23 cellular contexts compared by ENCODE assay signal in the genomic region with DNA sequence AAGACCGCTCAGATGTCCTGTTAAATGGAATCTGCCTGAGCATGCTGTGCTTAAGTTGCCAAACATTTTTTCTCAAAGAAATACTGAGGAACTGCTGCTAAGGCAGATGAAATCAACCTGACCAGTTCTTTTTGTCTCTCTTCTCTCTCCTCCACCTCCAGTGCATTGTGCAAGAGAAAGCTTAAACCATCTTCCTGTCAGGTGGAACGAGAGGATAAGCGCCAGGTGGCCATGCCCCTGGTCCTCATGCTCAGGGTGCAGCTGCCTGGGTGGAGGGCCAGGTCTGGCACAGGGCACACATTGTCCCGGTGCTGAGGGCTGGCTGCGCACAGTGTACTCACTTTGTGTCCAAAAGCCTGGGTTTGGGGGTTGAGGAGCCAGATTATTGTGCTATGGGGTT.
DNase-seq lines count a peak whose midpoint lies in the region; ATAC-seq, FAIRE-seq and TF ChIP-seq lines count a peak whose summit lies in the region.
"Had no signal": no experiment of that assay in that cellular context is flagged by ENCODE, and none has a peak within 500 bp of the region (broad histone marks: within the 10 kb centered on the region; RNA-seq: fewer than 3 reads in every experiment).

No MANE protein-coding gene starts in this region.

- FAIRE-seq in small intestine (lab: Jason Lieb, UNC) = no peak
- FAIRE-seq in GM12892 (lab: Jason Lieb, UNC) = no peak
- FAIRE-seq: D721Med, GM18507, HepG2 had no signal

- no peaks in the 10 kb centered on the region for H3K9me3 ChIP-seq in esophagus (ENCODE audit: control insufficient read depth in 2 of 2, insufficient read depth in 1 of 2, low read depth in 1 of 2, low read length in 1 of 2)
- no peaks in the 10 kb centered on the region for H3K9me3 ChIP-seq in small intestine (ENCODE audit: control insufficient read depth, low read depth)
- H3K9me3 ChIP-seq: BLaER1 had no signal

- POLR2A ChIA-PET in WTC11 (lab: Charles Lee) = no interaction called here

- WGBS in esophagus, 2 donors = 54 to 60% methylated on average over 5 of the region's 5 CpGs
- 89 to 93% (median 89%) methylated on average over 5 of the region's 5 CpGs for WGBS in small intestine, 3 donors

- no peak for DNase-seq in activated naive CD4-positive, alpha-beta T cell (lab: John Stamatoyannopoulos, UW)
- DNase-seq in osteocyte (ENCODE audit: extremely low spot score, unreplicated experiment) (no peak), small intestine (no peak), GM12892 (ENCODE audit: insufficient read length) (no peak), AML-193 (lab: John Stamatoyannopoulos, UW) (no peak), WTC11 (ENCODE audit: low spot score) (no peak)
- DNase-seq: 8988T; CD8-positive, alpha-beta memory T cell; DND-41; KG1; NCI-H1092; NCI-H146; NCI-H2081; NCI-H524; Right ventricle myocardium superior had no signal

- H3K27ac ChIP-seq in esophagus (ENCODE audit: low read depth in 2 of 2, low read length in 1 of 2) (peak overlapping the region; percentile 38 to 49), small intestine (ENCODE audit: low read depth in 1 of 2, low read length in 1 of 2) (no peak overlapping the region)
- H3K27ac ChIP-seq: BLaER1, SK-N-MC had no signal

- H3K36me3 ChIP-seq in esophagus (ENCODE audit: control insufficient read depth in 2 of 2, insufficient read depth in 2 of 2, low read length in 1 of 2) = no peaks in the 10 kb centered on the region
- no peaks in the 10 kb centered on the region for H3K36me3 ChIP-seq in small intestine (ENCODE audit: control insufficient read depth in 2 of 2, insufficient read depth in 2 of 2, low read length in 2 of 2)
- H3K36me3 ChIP-seq: BLaER1 had no signal

- H3K4me3 ChIP-seq in esophagus (ENCODE audit: low read depth in 1 of 2, low read length in 2 of 2) = no peak overlapping the region
- H3K4me3 ChIP-seq in small intestine (ENCODE audit: low read depth in 1 of 2, low read length in 2 of 2) = no peak overlapping the region
- H3K4me3 ChIP-seq: BLaER1, SK-N-MC had no signal

- CTCF ChIA-PET in WTC11 (lab: Charles Lee) = no interaction called here

- H3K4me1 ChIP-seq in esophagus (ENCODE audit: control insufficient read depth in 2 of 2, insufficient read depth in 2 of 2, low read length in 1 of 2) (peaks cover 0 to 2% of the 10 kb centered on the region in 2 donors), small intestine (ENCODE audit: control insufficient read depth in 2 of 2, insufficient read depth in 1 of 2, low read depth in 1 of 2, low read length in 1 of 2) (no peaks in the 10 kb centered on the region)
- H3K4me1 ChIP-seq: BLaER1 had no signal

- H3K36me3 Mint-ChIP-seq in activated naive CD4-positive, alpha-beta T cell treated with anti-CD3 and anti-CD28 coated beads, Interleukin-2, amount 50 U/mL, for 24 hours = no peaks in the 10 kb centered on the region
- H3K36me3 Mint-ChIP-seq in osteocyte (ENCODE audit: unreplicated experiment) = peaks cover 2% of the 10 kb centered on the region
- peaks cover 7% of the 10 kb centered on the region for H3K36me3 Mint-ChIP-seq in WTC11

- H3K4me3 Mint-ChIP-seq in activated naive CD4-positive, alpha-beta T cell treated with anti-CD3 and anti-CD28 coated beads, Interleukin-2, amount 50 U/mL, for 24 hours = no peak overlapping the region
- no peak overlapping the region for H3K4me3 Mint-ChIP-seq in osteocyte (ENCODE audit: unreplicated experiment)
- H3K4me3 Mint-ChIP-seq in WTC11 = no peak overlapping the region
- H3K4me3 Mint-ChIP-seq: CD8-positive, alpha-beta memory T cell had no signal

- H3K27me3 Mint-ChIP-seq in activated naive CD4-positive, alpha-beta T cell treated with anti-CD3 and anti-CD28 coated beads, Interleukin-2, amount 50 U/mL, for 24 hours = no peaks in the 10 kb centered on the region
- no peaks in the 10 kb centered on the region for H3K27me3 Mint-ChIP-seq in osteocyte (ENCODE audit: unreplicated experiment)
- H3K27me3 Mint-ChIP-seq in WTC11 (ENCODE audit: low read depth) = no peaks in the 10 kb centered on the region

- no peak for TF ChIP-seq CTCF in osteocyte (IDR thresholded peaks at IDR 0.05)
- TF ChIP-seq CTCF in WTC11 (IDR thresholded peaks at IDR 0.05) = no peak

- TF ChIP-seq POLR2A in GM12892 (IDR thresholded peaks at IDR 0.05; ENCODE audit: low read depth, low read length) = no peak

- H3K27ac Mint-ChIP-seq in activated naive CD4-positive, alpha-beta T cell treated with anti-CD3 and anti-CD28 coated beads, Interleukin-2, amount 50 U/mL, for 24 hours = peak overlapping the region; percentile 68
- peak overlapping the region; percentile 86 for H3K27ac Mint-ChIP-seq in osteocyte (ENCODE audit: unreplicated experiment)
- H3K27ac Mint-ChIP-seq in WTC11 = no peak overlapping the region
- H3K27ac Mint-ChIP-seq: CD8-positive, alpha-beta memory T cell had no signal

- no peaks in the 10 kb centered on the region for H3K4me1 Mint-ChIP-seq in activated naive CD4-positive, alpha-beta T cell treated with anti-CD3 and anti-CD28 coated beads, Interleukin-2, amount 50 U/mL, for 24 hours
- H3K4me1 Mint-ChIP-seq in osteocyte (ENCODE audit: unreplicated experiment) = peaks cover 51% of the 10 kb centered on the region
- H3K4me1 Mint-ChIP-seq in WTC11 = peaks cover 14% of the 10 kb centered on the region
- H3K4me1 Mint-ChIP-seq: CD8-positive, alpha-beta memory T cell had no signal

- H3K9me3 Mint-ChIP-seq in activated naive CD4-positive, alpha-beta T cell treated with anti-CD3 and anti-CD28 coated beads, Interleukin-2, amount 50 U/mL, for 24 hours = no peaks in the 10 kb centered on the region
- H3K9me3 Mint-ChIP-seq in osteocyte (ENCODE audit: unreplicated experiment) (peaks cover 3% of the 10 kb centered on the region), WTC11 (peaks cover 16% of the 10 kb centered on the region)
- H3K9me3 Mint-ChIP-seq: CD8-positive, alpha-beta memory T cell had no signal

- no peaks in the 10 kb centered on the region for H3K27me3 ChIP-seq in esophagus (ENCODE audit: control insufficient read depth in 1 of 2, insufficient read depth in 2 of 2, low read length in 2 of 2)
- no peaks in the 10 kb centered on the region for H3K27me3 ChIP-seq in small intestine (ENCODE audit: control insufficient read depth in 2 of 2, insufficient read depth in 2 of 2, low read length in 2 of 2)
- H3K27me3 ChIP-seq: BLaER1 had no signal

- ATAC-seq in WTC11 = no peak
- ATAC-seq: HepG2, Panc1 had no signal

TF ChIP-seq in WTC11, 78 proteins besides CTCF, POLR2A, EP300 and RAD21 (continues in another document):
- no peak for TF ChIP-seq RORB (CRISPR knock-in tag; IDR thresholded peaks at IDR 0.05)
- TF ChIP-seq, protein P1, sequence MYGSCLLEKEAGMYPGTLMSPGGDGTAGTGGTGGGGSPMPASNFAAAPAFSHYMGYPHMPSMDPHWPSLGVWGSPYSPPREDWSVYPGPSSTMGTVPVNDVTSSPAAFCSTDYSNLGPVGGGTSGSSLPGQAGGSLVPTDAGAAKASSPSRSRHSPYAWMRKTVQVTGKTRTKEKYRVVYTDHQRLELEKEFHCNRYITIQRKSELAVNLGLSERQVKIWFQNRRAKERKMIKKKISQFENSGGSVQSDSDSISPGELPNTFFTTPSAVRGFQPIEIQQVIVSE (CRISPR knock-in tag; IDR thresholded peaks at IDR 0.05; ENCODE audit: borderline replicate concordance) = no peak
- TF ChIP-seq ZNF263 (CRISPR knock-in tag; IDR thresholded peaks at IDR 0.05; ENCODE audit: low read depth) = no peak
- no peak for TF ChIP-seq ZNF232 (CRISPR knock-in tag; IDR thresholded peaks at IDR 0.05)
- no peak for TF ChIP-seq ZNF219 (CRISPR knock-in tag; IDR thresholded peaks at IDR 0.05; ENCODE audit: borderline replicate concordance)
- no peak for TF ChIP-seq GABPB1 (CRISPR knock-in tag; IDR thresholded peaks at IDR 0.05)
- no peak for TF ChIP-seq USF1 (CRISPR knock-in tag; IDR thresholded peaks at IDR 0.05)
- TF ChIP-seq, protein P2, sequence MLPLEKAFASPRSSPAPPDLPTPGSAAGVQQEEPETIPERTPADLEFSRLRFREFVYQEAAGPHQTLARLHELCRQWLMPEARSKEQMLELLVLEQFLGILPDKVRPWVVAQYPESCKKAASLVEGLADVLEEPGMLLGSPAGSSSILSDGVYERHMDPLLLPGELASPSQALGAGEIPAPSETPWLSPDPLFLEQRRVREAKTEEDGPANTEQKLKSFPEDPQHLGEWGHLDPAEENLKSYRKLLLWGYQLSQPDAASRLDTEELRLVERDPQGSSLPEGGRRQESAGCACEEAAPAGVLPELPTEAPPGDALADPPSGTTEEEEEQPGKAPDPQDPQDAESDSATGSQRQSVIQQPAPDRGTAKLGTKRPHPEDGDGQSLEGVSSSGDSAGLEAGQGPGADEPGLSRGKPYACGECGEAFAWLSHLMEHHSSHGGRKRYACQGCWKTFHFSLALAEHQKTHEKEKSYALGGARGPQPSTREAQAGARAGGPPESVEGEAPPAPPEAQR (CRISPR knock-in tag; IDR thresholded peaks at IDR 0.05) = no peak
- TF ChIP-seq ESRRA (CRISPR knock-in tag; IDR thresholded peaks at IDR 0.05; ENCODE audit: borderline replicate concordance) = no peak
- no peak for TF ChIP-seq OVOL2 (CRISPR knock-in tag; IDR thresholded peaks at IDR 0.05; ENCODE audit: borderline replicate concordance)
- no peak for TF ChIP-seq MYBL2 (CRISPR knock-in tag; IDR thresholded peaks at IDR 0.05)
- no peak for TF ChIP-seq ZNF416 (CRISPR knock-in tag; IDR thresholded peaks at IDR 0.05)

Comparison
In these comparisons a context has a peak if more than half of its experiments do, and no peak if none do; other contexts are left out.
1. H3K27ac ChIP-seq: peak in esophagus (2 of 2); none in small intestine (0 of 2).